In the genomic region with DNA sequence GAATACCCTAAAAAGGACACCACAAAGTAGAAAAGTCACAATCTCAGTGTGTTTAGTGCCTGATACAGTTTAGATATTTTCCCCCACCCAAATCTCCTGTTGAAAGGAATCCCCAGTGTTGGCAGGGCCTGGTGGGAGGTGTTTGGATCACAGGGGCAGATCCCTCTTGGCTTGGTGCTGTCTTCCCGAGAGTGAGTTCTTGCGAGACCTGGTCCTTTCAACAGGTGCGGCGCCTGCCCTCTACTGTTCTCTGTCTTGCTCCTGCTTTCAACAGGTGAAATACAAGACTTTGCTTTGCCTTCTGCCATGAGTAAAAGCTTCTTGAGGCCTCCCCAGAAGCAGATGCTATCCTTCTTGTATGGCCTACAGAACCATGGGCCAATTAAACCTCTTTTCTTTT, we compare ENCODE assay signal across 1 cellular context.
TF ChIP-seq lines count a peak whose summit lies in the region.

No MANE protein-coding gene starts in this region.

TF ChIP-seq in GM23338, 12 proteins besides CTCF, POLR2A, EP300 and RAD21 (continued from another document):
- TF ChIP-seq, protein P1, sequence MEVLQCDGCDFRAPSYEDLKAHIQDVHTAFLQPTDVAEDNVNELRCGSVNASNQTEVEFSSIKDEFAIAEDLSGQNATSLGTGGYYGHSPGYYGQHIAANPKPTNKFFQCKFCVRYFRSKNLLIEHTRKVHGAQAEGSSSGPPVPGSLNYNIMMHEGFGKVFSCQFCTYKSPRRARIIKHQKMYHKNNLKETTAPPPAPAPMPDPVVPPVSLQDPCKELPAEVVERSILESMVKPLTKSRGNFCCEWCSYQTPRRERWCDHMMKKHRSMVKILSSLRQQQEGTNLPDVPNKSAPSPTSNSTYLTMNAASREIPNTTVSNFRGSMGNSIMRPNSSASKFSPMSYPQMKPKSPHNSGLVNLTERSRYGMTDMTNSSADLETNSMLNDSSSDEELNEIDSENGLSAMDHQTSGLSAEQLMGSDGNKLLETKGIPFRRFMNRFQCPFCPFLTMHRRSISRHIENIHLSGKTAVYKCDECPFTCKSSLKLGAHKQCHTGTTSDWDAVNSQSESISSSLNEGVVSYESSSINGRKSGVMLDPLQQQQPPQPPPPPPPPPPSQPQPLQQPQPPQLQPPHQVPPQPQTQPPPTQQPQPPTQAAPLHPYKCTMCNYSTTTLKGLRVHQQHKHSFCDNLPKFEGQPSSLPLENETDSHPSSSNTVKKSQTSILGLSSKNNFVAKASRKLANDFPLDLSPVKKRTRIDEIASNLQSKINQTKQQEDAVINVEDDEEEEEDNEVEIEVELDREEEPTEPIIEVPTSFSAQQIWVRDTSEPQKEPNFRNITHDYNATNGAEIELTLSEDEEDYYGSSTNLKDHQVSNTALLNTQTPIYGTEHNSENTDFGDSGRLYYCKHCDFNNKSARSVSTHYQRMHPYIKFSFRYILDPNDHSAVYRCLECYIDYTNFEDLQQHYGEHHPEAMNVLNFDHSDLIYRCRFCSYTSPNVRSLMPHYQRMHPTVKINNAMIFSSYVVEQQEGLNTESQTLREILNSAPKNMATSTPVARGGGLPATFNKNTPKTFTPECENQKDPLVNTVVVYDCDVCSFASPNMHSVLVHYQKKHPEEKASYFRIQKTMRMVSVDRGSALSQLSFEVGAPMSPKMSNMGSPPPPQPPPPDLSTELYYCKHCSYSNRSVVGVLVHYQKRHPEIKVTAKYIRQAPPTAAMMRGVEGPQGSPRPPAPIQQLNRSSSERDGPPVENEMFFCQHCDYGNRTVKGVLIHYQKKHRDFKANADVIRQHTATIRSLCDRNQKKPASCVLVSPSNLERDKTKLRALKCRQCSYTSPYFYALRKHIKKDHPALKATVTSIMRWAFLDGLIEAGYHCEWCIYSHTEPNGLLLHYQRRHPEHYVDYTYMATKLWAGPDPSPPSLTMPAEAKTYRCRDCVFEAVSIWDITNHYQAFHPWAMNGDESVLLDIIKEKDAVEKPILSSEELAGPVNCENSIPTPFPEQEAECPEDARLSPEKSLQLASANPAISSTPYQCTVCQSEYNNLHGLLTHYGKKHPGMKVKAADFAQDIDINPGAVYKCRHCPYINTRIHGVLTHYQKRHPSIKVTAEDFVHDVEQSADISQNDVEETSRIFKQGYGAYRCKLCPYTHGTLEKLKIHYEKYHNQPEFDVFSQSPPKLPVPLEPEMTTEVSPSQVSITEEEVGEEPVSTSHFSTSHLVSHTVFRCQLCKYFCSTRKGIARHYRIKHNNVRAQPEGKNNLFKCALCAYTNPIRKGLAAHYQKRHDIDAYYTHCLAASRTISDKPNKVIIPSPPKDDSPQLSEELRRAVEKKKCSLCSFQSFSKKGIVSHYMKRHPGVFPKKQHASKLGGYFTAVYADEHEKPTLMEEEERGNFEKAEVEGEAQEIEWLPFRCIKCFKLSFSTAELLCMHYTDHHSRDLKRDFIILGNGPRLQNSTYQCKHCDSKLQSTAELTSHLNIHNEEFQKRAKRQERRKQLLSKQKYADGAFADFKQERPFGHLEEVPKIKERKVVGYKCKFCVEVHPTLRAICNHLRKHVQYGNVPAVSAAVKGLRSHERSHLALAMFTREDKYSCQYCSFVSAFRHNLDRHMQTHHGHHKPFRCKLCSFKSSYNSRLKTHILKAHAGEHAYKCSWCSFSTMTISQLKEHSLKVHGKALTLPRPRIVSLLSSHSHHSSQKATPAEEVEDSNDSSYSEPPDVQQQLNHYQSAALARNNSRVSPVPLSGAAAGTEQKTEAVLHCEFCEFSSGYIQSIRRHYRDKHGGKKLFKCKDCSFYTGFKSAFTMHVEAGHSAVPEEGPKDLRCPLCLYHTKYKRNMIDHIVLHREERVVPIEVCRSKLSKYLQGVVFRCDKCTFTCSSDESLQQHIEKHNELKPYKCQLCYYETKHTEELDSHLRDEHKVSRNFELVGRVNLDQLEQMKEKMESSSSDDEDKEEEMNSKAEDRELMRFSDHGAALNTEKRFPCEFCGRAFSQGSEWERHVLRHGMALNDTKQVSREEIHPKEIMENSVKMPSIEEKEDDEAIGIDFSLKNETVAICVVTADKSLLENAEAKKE (CRISPR knock-in tag; IDR thresholded peaks at IDR 0.05) = no peak
- TF ChIP-seq, protein P2, sequence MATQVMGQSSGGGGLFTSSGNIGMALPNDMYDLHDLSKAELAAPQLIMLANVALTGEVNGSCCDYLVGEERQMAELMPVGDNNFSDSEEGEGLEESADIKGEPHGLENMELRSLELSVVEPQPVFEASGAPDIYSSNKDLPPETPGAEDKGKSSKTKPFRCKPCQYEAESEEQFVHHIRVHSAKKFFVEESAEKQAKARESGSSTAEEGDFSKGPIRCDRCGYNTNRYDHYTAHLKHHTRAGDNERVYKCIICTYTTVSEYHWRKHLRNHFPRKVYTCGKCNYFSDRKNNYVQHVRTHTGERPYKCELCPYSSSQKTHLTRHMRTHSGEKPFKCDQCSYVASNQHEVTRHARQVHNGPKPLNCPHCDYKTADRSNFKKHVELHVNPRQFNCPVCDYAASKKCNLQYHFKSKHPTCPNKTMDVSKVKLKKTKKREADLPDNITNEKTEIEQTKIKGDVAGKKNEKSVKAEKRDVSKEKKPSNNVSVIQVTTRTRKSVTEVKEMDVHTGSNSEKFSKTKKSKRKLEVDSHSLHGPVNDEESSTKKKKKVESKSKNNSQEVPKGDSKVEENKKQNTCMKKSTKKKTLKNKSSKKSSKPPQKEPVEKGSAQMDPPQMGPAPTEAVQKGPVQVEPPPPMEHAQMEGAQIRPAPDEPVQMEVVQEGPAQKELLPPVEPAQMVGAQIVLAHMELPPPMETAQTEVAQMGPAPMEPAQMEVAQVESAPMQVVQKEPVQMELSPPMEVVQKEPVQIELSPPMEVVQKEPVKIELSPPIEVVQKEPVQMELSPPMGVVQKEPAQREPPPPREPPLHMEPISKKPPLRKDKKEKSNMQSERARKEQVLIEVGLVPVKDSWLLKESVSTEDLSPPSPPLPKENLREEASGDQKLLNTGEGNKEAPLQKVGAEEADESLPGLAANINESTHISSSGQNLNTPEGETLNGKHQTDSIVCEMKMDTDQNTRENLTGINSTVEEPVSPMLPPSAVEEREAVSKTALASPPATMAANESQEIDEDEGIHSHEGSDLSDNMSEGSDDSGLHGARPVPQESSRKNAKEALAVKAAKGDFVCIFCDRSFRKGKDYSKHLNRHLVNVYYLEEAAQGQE (IDR thresholded peaks at IDR 0.05; ENCODE audit: unreplicated experiment) = no peak
